10 cellular contexts compared by ENCODE assay signal in genomic region chr12:96063046-96063445, GRCh38. TPM values are rescaled to one million over a fixed set of nuclear protein-coding genes. Genes with fewer than 3 reads are reported as not detected.
DNase-seq lines count a peak whose midpoint lies in the region; ATAC-seq and TF ChIP-seq lines count a peak whose summit lies in the region.
"Had no signal": no experiment of that assay in that cellular context is flagged by ENCODE, and none has a peak within 500 bp of the region (broad histone marks: within the 10 kb centered on the region; RNA-seq: fewer than 3 reads in every experiment).

No MANE protein-coding gene starts in this region.

- DNase-seq in NCI-H345 (lab: John Stamatoyannopoulos, UW) (peak; percentile 4), NCI-H345 treated with DMSO at 0.1 percent for 48 hours (lab: John Stamatoyannopoulos, UW; ENCODE audit: unreplicated experiment) (no peak), SK-MEL-5 (ENCODE audit: low read depth, low spot score) (peak; percentile 54), hepatocyte (ENCODE audit: low spot score) (no peak), NCI-H446 treated with DMSO at 0.1 percent for 48 hours (lab: John Stamatoyannopoulos, UW) (no peak), SKM-1 (lab: John Stamatoyannopoulos, UW; ENCODE audit: unreplicated experiment) (no peak)
- DNase-seq: stimulated activated CD4-positive, alpha-beta T cell treated with anti-CD3 and anti-CD28 coated beads, Interleukin-4, amount 100 ng/mL, for 1 hour had no signal

- no peaks in the 10 kb centered on the region for H4K20me1 ChIP-seq in hepatocyte (ENCODE audit: insufficient read depth, poor library complexity, severe bottlenecking)

- no peak overlapping the region for H3K27ac ChIP-seq in HEK293 (ENCODE audit: extremely low read depth, low read depth, low read length)
- H3K27ac ChIP-seq in hepatocyte = no peak overlapping the region

- H3K27me3 ChIP-seq in hepatocyte = no peaks in the 10 kb centered on the region

- no peak for TF ChIP-seq CTCF in HEK293 (tag by site-specific recombination; IDR thresholded peaks at IDR 0.05)
- peak; percentile 19 for TF ChIP-seq CTCF in hepatocyte (IDR thresholded peaks at IDR 0.05; ENCODE audit: poor library complexity)

- H3K9me2 ChIP-seq in hepatocyte (replicated peaks; ENCODE audit: insufficient read depth) = no peaks in the 10 kb centered on the region

- no peak overlapping the region for H3K4me3 ChIP-seq in HEK293 (ENCODE audit: low read depth, low read length)
- H3K4me3 ChIP-seq in hepatocyte = no peak overlapping the region

- CTCF ChIA-PET in HEK293 (lab: Yijun Ruan, JAX) = interaction anchor here (0.7 to 2.0 kb wide), 4 partner anchors 20 to 450 kb away, joined by 3 to 9 read pairs (median 5); no protein-coding TSS in a partner anchor

- no peak for ATAC-seq in GM19395 (IDR thresholded peaks at IDR 0.05; ENCODE audit: unreplicated experiment)
- ATAC-seq: esophagus mucosa had no signal

- POLR2A ChIA-PET in HEK293 (lab: Yijun Ruan, JAX) = no interaction called here

- no peaks in the 10 kb centered on the region for H3K79me2 ChIP-seq in hepatocyte

- H3K4me1 ChIP-seq in HEK293 (ENCODE audit: control insufficient read depth, insufficient read depth, low read length) (no peaks in the 10 kb centered on the region), hepatocyte (ENCODE audit: insufficient read depth) (no peaks in the 10 kb centered on the region)

- H3K36me3 ChIP-seq in HEK293 (ENCODE audit: control insufficient read depth in 2 of 2, insufficient read depth in 1 of 2, low read length in 2 of 2) = no peaks in the 10 kb centered on the region
- no peaks in the 10 kb centered on the region for H3K36me3 ChIP-seq in hepatocyte (replicated peaks; ENCODE audit: insufficient read depth, low read depth)

- WGBS in hepatocyte (ENCODE audit: low lambda C conversion rate, missing lambda C conversion rate) = 80% methylated on average over 4 of the region's 4 CpGs

- H3K4me2 ChIP-seq in hepatocyte = no peak overlapping the region

- in situ Hi-C loops in SK-MEL-5 (cut with HindIII; ENCODE audit: low pct_unique_long_range_greater_than_20kb, low sequenced_read_pairs) = no loop called here

- no peaks in the 10 kb centered on the region for H3K9me3 ChIP-seq in HEK293 (ENCODE audit: control insufficient read depth, insufficient read depth, low read depth, low read length)
- H3K9me3 ChIP-seq in hepatocyte (ENCODE audit: low read depth) = no peaks in the 10 kb centered on the region

- H2AFZ ChIP-seq in hepatocyte = no peak overlapping the region

TF ChIP-seq in HEK293, 187 proteins besides CTCF, POLR2A, EP300 and RAD21:
- TF ChIP-seq ZNF223 (tag by site-specific recombination; IDR thresholded peaks at IDR 0.05) (no peak), ZBTB17 (tag by site-specific recombination; IDR thresholded peaks at IDR 0.05) (no peak), MEIS1 (CRISPR knock-in tag; IDR thresholded peaks at IDR 0.05; ENCODE audit: borderline replicate concordance) (no peak), OVOL3 (tag by site-specific recombination; IDR thresholded peaks at IDR 0.05) (no peak), ZNF654 (tag by site-specific recombination; IDR thresholded peaks at IDR 0.05; ENCODE audit: low read depth) (peak; percentile 7; the same call in 1 of the 2 replicates)
TF ChIP-seq in HEK293: peak in this region for 1.

RNA-seq across cellular contexts. Expression of gene LTA4H, which starts 27.7 kb away (rescaled TPM):
- total RNA-seq in SK-MEL-5 (2014; rRNA removed; shearing (Covaris generic)) = 85.2 and 88.4 TPM in 2 replicates
- 56.4 and 62.5 TPM in 2 replicates for polyA plus RNA-seq in SK-MEL-5 (2015; cell fraction: cytosol; rRNA removed)
- polyA plus RNA-seq in SK-MEL-5 (2015; cell fraction: nucleus; rRNA removed) = 110 and 112 TPM in 2 replicates
- total RNA-seq in hepatocyte = 89.0 and 90.5 TPM in 2 replicates
- 35.0 and 42.1 TPM in 2 replicates for polyA plus RNA-seq in hepatocyte

Comparison
In these comparisons a context has a peak if more than half of its experiments do, and no peak if none do; other contexts are left out.
1. DNase-seq: peak in NCI-H345 (single experiment) and SK-MEL-5 (single experiment); none in NCI-H345 treated with DMSO at 0.1 percent for 48 hours (single experiment), hepatocyte (single experiment), NCI-H446 treated with DMSO at 0.1 percent for 48 hours (single experiment) and SKM-1 (single experiment).